ENCODE assay signal across 24 cellular contexts in genomic region chr19:42538841-42539709, GRCh38. TPM values are rescaled to one million over a fixed set of nuclear protein-coding genes. Genes with fewer than 3 reads are reported as not detected.
DNase-seq lines count a peak whose midpoint lies in the region; ATAC-seq, FAIRE-seq and TF ChIP-seq lines count a peak whose summit lies in the region.
"Had no signal": no experiment of that assay in that cellular context is flagged by ENCODE, and none has a peak within 500 bp of the region (broad histone marks: within the 10 kb centered on the region; RNA-seq: fewer than 3 reads in every experiment).

No MANE protein-coding gene starts in this region.

- DNase-seq in cardiac septum (ENCODE audit: low spot score) (peak; percentile 20), left ventricle myocardium inferior (no peak), left lobe of liver (ENCODE audit: low spot score) (peak; percentile 24), upper lobe of right lung (peak; percentile 31), D721Med (ENCODE audit: insufficient read length, low spot score) (no peak), small intestine (no peak)
- peak; percentile 25 for DNase-seq in activated CD8-positive, alpha-beta memory T cell treated with anti-CD3 and anti-CD28 coated beads, Interleukin-2, amount 50 U/mL, for 48 hours
- DNase-seq: CD4-positive, alpha-beta memory T cell; GF-D8; NCI-H1048; NCI-H1417 treated with DMSO at 0.1 percent for 48 hours; NCI-H187; NCI-H2081 treated with DMSO at 0.1 percent for 48 hours; NCI-H510A treated with DMSO at 0.1 percent for 48 hours had no signal

- 84 to 91% (median 85%) methylated on average over 7 of the region's 7 CpGs for WGBS in small intestine, 3 donors

- peaks cover 25% of the 10 kb centered on the region for H3K9me3 ChIP-seq in left ventricle myocardium inferior (replicated peaks)
- H3K9me3 ChIP-seq in upper lobe of right lung = no peaks in the 10 kb centered on the region
- H3K9me3 ChIP-seq in small intestine (ENCODE audit: control insufficient read depth, low read depth) = no peaks in the 10 kb centered on the region

- FAIRE-seq in D721Med (lab: Jason Lieb, UNC) (no peak), small intestine (lab: Jason Lieb, UNC) (no peak)
- FAIRE-seq: GM12892, GM19239, H54 had no signal

- intact Hi-C loops in cardiac septum (cut with DNase I) = no loop called here
- intact Hi-C loops in left ventricle myocardium inferior (cut with micrococcal nuclease) = no loop called here
- intact Hi-C loops in upper lobe of right lung (cut with DNase I) = no loop called here

- ATAC-seq in left lobe of liver (no peak), upper lobe of right lung (no peak), HG02678 (IDR thresholded peaks at IDR 0.05; ENCODE audit: unreplicated experiment) (no peak)
- ATAC-seq: Panc1 had no signal

- no peaks in the 10 kb centered on the region for H3K36me3 ChIP-seq in left ventricle myocardium inferior
- H3K36me3 ChIP-seq in upper lobe of right lung = no peaks in the 10 kb centered on the region
- H3K36me3 ChIP-seq in small intestine (ENCODE audit: control insufficient read depth in 2 of 2, insufficient read depth in 2 of 2, low read length in 2 of 2) = no peaks in the 10 kb centered on the region

- TF ChIP-seq CTCF in left ventricle myocardium inferior (IDR thresholded peaks at IDR 0.05; ENCODE audit: borderline replicate concordance) = no peak
- no peak for TF ChIP-seq CTCF in upper lobe of right lung (IDR thresholded peaks at IDR 0.05)
- no peak for TF ChIP-seq CTCF in D721Med (IDR thresholded peaks at IDR 0.05; ENCODE audit: insufficient read depth, missing control alignments)

- H3K27ac ChIP-seq in left ventricle myocardium inferior (replicated peaks) = no peak overlapping the region
- H3K27ac ChIP-seq in upper lobe of right lung = no peak overlapping the region
- H3K27ac ChIP-seq in small intestine (ENCODE audit: low read depth in 1 of 2, low read length in 1 of 2) = no peak overlapping the region
- H3K27ac ChIP-seq: HL-60, RWPE1 had no signal

- H3K27me3 ChIP-seq in left ventricle myocardium inferior (ENCODE audit: low read depth) (peaks cover 11% of the 10 kb centered on the region), upper lobe of right lung (peaks cover 3% of the 10 kb centered on the region), small intestine (ENCODE audit: control insufficient read depth in 2 of 2, insufficient read depth in 2 of 2, low read length in 2 of 2) (no peaks in the 10 kb centered on the region)

- H3K4me1 ChIP-seq in left ventricle myocardium inferior (no peaks in the 10 kb centered on the region), upper lobe of right lung (no peaks in the 10 kb centered on the region), small intestine (ENCODE audit: control insufficient read depth in 2 of 2, insufficient read depth in 1 of 2, low read depth in 1 of 2, low read length in 1 of 2) (no peaks in the 10 kb centered on the region)

- H3K4me3 ChIP-seq in left ventricle myocardium inferior (no peak overlapping the region), upper lobe of right lung (no peak overlapping the region), small intestine (ENCODE audit: low read depth in 1 of 2, low read length in 2 of 2) (no peak overlapping the region)

RNA-seq across cellular contexts. Expression of gene CEACAM1, which starts 10.8 kb away (rescaled TPM):
- total RNA-seq in cardiac septum (2.8 TPM), left ventricle myocardium inferior (3.4 TPM), left lobe of liver (27.0 TPM), upper lobe of right lung (13.1 TPM)
- polyA plus RNA-seq in small intestine = 10 to 100 TPM; 16.3 to 35.8 (median 30.0) TPM

RNA-seq across cellular contexts. Expression of gene CEACAM8, which starts 55.6 kb away (rescaled TPM):
- total RNA-seq in cardiac septum (0.35 TPM), left ventricle myocardium inferior (not detected), left lobe of liver (0.33 TPM), upper lobe of right lung (not detected)
- not detected for polyA plus RNA-seq in small intestine
- total RNA-seq: A172; CD4-positive, alpha-beta memory T cell; OCI-LY7; SK-MEL-5 had no signal
- polyA plus RNA-seq: CD4-positive, alpha-beta memory T cell had no signal

Comparison
In these comparisons a context has a peak if more than half of its experiments do, and no peak if none do; other contexts are left out.
1. DNase-seq: peak in cardiac septum (single experiment), activated CD8-positive, alpha-beta memory T cell treated with anti-CD3 and anti-CD28 coated beads, Interleukin-2, amount 50 U/mL, for 48 hours (single experiment), left lobe of liver (single experiment) and upper lobe of right lung (single experiment); none in left ventricle myocardium inferior (single experiment), D721Med (single experiment) and small intestine (single experiment).